In the genomic region with DNA sequence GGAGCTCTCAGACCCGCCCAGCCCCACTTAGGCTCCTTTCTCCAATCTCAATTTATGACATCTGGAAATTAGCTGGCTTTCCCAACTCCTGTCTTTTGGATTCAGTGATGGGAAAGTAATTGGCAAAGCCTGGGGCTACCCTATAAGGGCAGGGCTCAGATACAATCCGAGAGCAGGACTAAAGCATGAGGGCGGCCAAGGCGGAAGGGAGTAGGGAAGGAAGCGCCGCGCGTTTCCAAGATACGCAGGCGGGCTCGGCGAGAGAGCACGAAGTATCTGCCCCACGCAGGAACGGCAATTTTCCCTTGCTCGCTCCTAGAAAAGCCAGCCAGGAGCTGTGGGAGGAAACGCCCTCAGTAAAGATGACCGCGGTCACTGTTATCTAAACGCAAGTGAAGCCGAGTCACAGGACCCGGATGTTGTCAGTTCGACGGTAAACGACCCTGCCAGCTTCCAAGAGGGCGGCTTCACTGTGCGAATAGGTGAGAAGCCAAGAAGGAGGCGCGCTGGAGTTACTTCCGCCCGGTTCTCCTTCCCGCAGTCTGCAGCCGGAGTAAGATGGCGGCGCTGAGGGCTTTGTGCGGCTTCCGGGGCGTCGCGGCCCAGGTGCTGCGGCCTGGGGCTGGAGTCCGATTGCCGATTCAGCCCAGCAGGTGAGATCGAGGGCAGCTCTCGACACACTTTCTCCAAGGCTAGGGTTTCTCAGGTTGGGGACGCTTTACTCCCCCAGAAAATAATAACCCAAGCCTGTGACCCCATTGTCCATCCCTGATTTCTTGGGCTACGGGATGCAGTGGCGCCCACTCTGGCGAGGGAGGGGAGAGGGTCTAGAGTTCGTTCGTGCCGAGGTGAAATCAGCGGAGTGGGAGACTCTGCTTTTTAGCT, we compare ENCODE assay signal across 8 cellular contexts. TPM values are rescaled to one million over a fixed set of nuclear protein-coding genes. Genes with fewer than 3 reads are reported as not detected.
A peak's percentile ranks its signal among the peaks of the same experiment; 100 is the strongest.
DNase-seq lines count a peak whose midpoint lies in the region; ATAC-seq and TF ChIP-seq lines count a peak whose summit lies in the region.

NDUFS2 (plus strand) TSS at position 540 of the 885 bp plus-strand sequence; CDS start at position 559, 19 bp downstream.

- no peaks in the 10 kb centered on the region for H3K27me3 Mint-ChIP-seq in activated B cell treated with CpG ODN at 0.5 μM for 24 hours
- H3K27me3 Mint-ChIP-seq in immature natural killer cell (ENCODE audit: low read depth in 3 of 3) = peaks cover 0 to 8% (median 5%) of the 10 kb centered on the region in 3 donors

- H3K4me1 Mint-ChIP-seq in activated B cell treated with CpG ODN at 0.5 μM for 24 hours = peaks cover 38% of the 10 kb centered on the region
- peaks cover 64 to 68% of the 10 kb centered on the region in 2 donors for H3K4me1 Mint-ChIP-seq in immature natural killer cell

- peaks cover 37% of the 10 kb centered on the region for H3K36me3 Mint-ChIP-seq in activated B cell treated with CpG ODN at 0.5 μM for 24 hours (ENCODE audit: low read depth)
- H3K36me3 Mint-ChIP-seq in immature natural killer cell = peaks cover 6 to 27% (median 13%) of the 10 kb centered on the region in 3 donors

- H3K9me3 Mint-ChIP-seq in activated B cell treated with CpG ODN at 0.5 μM for 24 hours (no peaks in the 10 kb centered on the region), immature natural killer cell (no peaks in the 10 kb centered on the region)

- peak within 1 kb of the TSS; percentile 66 for H3K4me3 ChIP-seq in AG10803 (ENCODE audit: low read length)

- TF ChIP-seq CTCF in AG10803 (conservative IDR thresholded peaks at IDR 0.05; ENCODE audit: low read length) = peak; percentile 33
- no peak for TF ChIP-seq CTCF in activated B cell treated with CpG ODN at 0.5 μM for 24 hours (IDR thresholded peaks at IDR 0.05)

- DNase-seq in AG10803 (ENCODE audit: low read depth) (peak; percentile 99), NCI-H345 (lab: John Stamatoyannopoulos, UW) (peak; percentile 99), activated B cell treated with CpG ODN at 0.5 μM for 24 hours (peak; percentile 82), caudate nucleus (lab: John Stamatoyannopoulos, UW) (peak; percentile 70 to 100 (median 97)), immature natural killer cell (peak; percentile 93 to 95 (median 94)), smooth muscle cell of the brain vasculature (ENCODE audit: low read depth, low spot score) (peak; percentile 97)

- intact Hi-C loops in activated B cell treated with CpG ODN at 0.5 μM for 24 hours (cut with micrococcal nuclease) = loop anchor here (1.0 to 2.0 kb wide), 6 partner anchors 16 to 112 kb away; partner anchors contain the start of genes PPOX, SDHC and UFC1

- ATAC-seq in GM19023 (IDR thresholded peaks at IDR 0.05; ENCODE audit: unreplicated experiment) (peak; percentile 97), HG03280 (IDR thresholded peaks at IDR 0.05; ENCODE audit: unreplicated experiment) (peak; percentile 98), activated B cell treated with CpG ODN at 0.5 μM for 24 hours (ENCODE audit: low read depth) (peak; percentile 99)

- CTCF ChIA-PET in activated B cell treated with CpG ODN at 0.5 μM for 24 hours (lab: Charles Lee) = interaction anchor here (0.9 to 3.0 kb wide), 11 partner anchors 9 to 180 kb away, joined by 3 to 21 read pairs (median 6); partner anchors contain the start of genes APOA2, CFAP126, PPOX and TOMM40L

- H3K27ac Mint-ChIP-seq in activated B cell treated with CpG ODN at 0.5 μM for 24 hours (peak within 1 kb of the TSS; percentile 94), immature natural killer cell (peak within 1 kb of the TSS; percentile 96 to 98 (median 98))

- H3K4me3 Mint-ChIP-seq in activated B cell treated with CpG ODN at 0.5 μM for 24 hours = peak within 1 kb of the TSS; percentile 94
- H3K4me3 Mint-ChIP-seq in immature natural killer cell = peak within 1 kb of the TSS; percentile 94 to 96 (median 94)

- H3K27ac ChIP-seq in caudate nucleus (ENCODE audit: low read depth, low read length) = peak within 1 kb of the TSS; percentile 99

- POLR2A ChIA-PET in activated B cell treated with CpG ODN at 0.5 μM for 24 hours (lab: Charles Lee) = interaction anchor here (0.6 to 3.4 kb wide), 26 partner anchors 9 to 198 kb away, joined by 3 to 43 read pairs (median 8); partner anchors contain the start of genes ARHGAP30, B4GALT3, DEDD and PPOX

RNA-seq across cellular contexts. Expression of gene NDUFS2, which starts in this region (rescaled TPM):
- 69.1 and 73.9 TPM in 2 replicates for total RNA-seq in activated B cell treated with CpG ODN at 0.5 μM for 24 hours
- polyA plus RNA-seq in immature natural killer cell = 100 to 1,000 TPM in 1 of 3 donors, 10 to 100 TPM in 2; 59.6 to 117 (median 99.1) TPM

Comparison
In these comparisons a context has a peak if more than half of its experiments do, and no peak if none do; other contexts are left out.
1. Peak in every context shown above with its lines: DNase-seq, ATAC-seq, H3K4me3 ChIP-seq and H3K27ac ChIP-seq.